10 cellular contexts compared by ENCODE assay signal in the genomic region with DNA sequence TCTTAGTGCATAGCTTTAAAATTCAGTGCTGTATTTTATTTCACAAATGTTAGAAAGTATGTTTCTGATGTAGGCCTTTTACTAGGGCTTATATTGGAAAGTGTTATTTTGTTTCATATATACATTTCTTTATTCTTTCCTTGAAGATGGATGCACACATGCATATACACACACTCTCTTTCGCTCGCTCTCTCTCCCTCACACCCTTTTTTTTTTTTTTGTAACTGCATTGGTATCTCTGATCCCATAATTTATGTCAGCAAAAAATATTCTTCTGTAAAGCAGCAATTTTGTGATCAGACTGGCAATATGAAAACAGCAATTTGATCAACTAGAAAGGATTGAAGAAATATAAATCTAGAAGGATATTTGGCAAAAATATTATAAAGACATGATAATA. TPM values are rescaled to one million over a fixed set of nuclear protein-coding genes. Genes with fewer than 3 reads are reported as not detected.
A peak's percentile ranks its signal among the peaks of the same experiment; 100 is the strongest.
DNase-seq lines count a peak whose midpoint lies in the region; ATAC-seq and TF ChIP-seq lines count a peak whose summit lies in the region.
"Had no signal": no experiment of that assay in that cellular context is flagged by ENCODE, and none has a peak within 500 bp of the region (broad histone marks: within the 10 kb centered on the region; RNA-seq: fewer than 3 reads in every experiment).

No MANE protein-coding gene starts in this region.

- H3K9me3 Mint-ChIP-seq in activated naive CD4-positive, alpha-beta T cell treated with anti-CD3 and anti-CD28 coated beads for 36 hours: no peaks in the 10 kb centered on the region
- H3K9me3 Mint-ChIP-seq in WTC11: no peaks in the 10 kb centered on the region
- H3K9me3 Mint-ChIP-seq in stimulated activated naive B cell treated with anti-CD40 and anti-IgM and Interleukin-4, amounts not matched to agents 10 μg/mL and 1 μg/mL and 100 μg/mL, for 72 hours: no peaks in the 10 kb centered on the region

- H3K4me3 ChIP-seq in fibroblast of villous mesenchyme (ENCODE audit: low read depth, low read length) (peak overlapping the region; percentile 99), vagina (no peak overlapping the region)

- H3K36me3 ChIP-seq in vagina: no peaks in the 10 kb centered on the region
- H3K36me3 ChIP-seq: gastrocnemius medialis had no signal

- DNase-seq in activated naive CD4-positive, alpha-beta T cell treated with anti-CD3 and anti-CD28 coated beads for 36 hours: no peak
- DNase-seq in activated naive CD4-positive, alpha-beta T cell (lab: John Stamatoyannopoulos, UW): no peak
- DNase-seq in WTC11 (ENCODE audit: low spot score) (no peak), fibroblast of villous mesenchyme (ENCODE audit: low read depth) (no peak), vagina (ENCODE audit: extremely low spot score in 2 of 2) (no peak), NCI-H2196 (lab: John Stamatoyannopoulos, UW; ENCODE audit: unreplicated experiment) (no peak)
- DNase-seq in stimulated activated naive B cell treated with anti-CD40 and anti-IgM and Interleukin-4, amounts not matched to agents 10 μg/mL and 1 μg/mL and 100 μg/mL, for 72 hours: no peak
- DNase-seq: activated effector memory CD4-positive, alpha-beta T cell treated with anti-CD3 and anti-CD28 coated beads, Interleukin-2, amount 50 U/mL, for 16 hours; gastrocnemius medialis had no signal

- no peaks in the 10 kb centered on the region for H3K27me3 Mint-ChIP-seq in activated naive CD4-positive, alpha-beta T cell treated with anti-CD3 and anti-CD28 coated beads for 36 hours (ENCODE audit: low read depth)
- no peaks in the 10 kb centered on the region for H3K27me3 Mint-ChIP-seq in WTC11 (ENCODE audit: low read depth)
- H3K27me3 Mint-ChIP-seq in stimulated activated naive B cell treated with anti-CD40 and anti-IgM and Interleukin-4, amounts not matched to agents 10 μg/mL and 1 μg/mL and 100 μg/mL, for 72 hours: no peaks in the 10 kb centered on the region

- CTCF ChIA-PET in activated naive CD4-positive, alpha-beta T cell treated with anti-CD3 and anti-CD28 coated beads for 36 hours (lab: Charles Lee): no interaction called here
- CTCF ChIA-PET in WTC11 (lab: Charles Lee): no interaction called here

- no peaks in the 10 kb centered on the region for H3K27me3 ChIP-seq in vagina
- H3K27me3 ChIP-seq: gastrocnemius medialis had no signal

- POLR2A ChIA-PET in WTC11 (lab: Charles Lee): no interaction called here

- peak overlapping the region; percentile 96 for H3K27ac Mint-ChIP-seq in activated naive CD4-positive, alpha-beta T cell treated with anti-CD3 and anti-CD28 coated beads for 36 hours
- H3K27ac Mint-ChIP-seq in WTC11: peak overlapping the region; percentile 41; the same call in 1 of the 2 replicates
- H3K27ac Mint-ChIP-seq in stimulated activated naive B cell treated with anti-CD40 and anti-IgM and Interleukin-4, amounts not matched to agents 10 μg/mL and 1 μg/mL and 100 μg/mL, for 72 hours: no peak overlapping the region

- H3K36me3 Mint-ChIP-seq in activated naive CD4-positive, alpha-beta T cell treated with anti-CD3 and anti-CD28 coated beads for 36 hours (ENCODE audit: low read depth): peaks cover 3% of the 10 kb centered on the region
- no peaks in the 10 kb centered on the region for H3K36me3 Mint-ChIP-seq in WTC11
- H3K36me3 Mint-ChIP-seq in stimulated activated naive B cell treated with anti-CD40 and anti-IgM and Interleukin-4, amounts not matched to agents 10 μg/mL and 1 μg/mL and 100 μg/mL, for 72 hours: peaks cover 5 to 7% of the 10 kb centered on the region in 2 donors

- H3K4me1 ChIP-seq in vagina: peaks cover 50% of the 10 kb centered on the region

- peaks cover 39% of the 10 kb centered on the region for H3K4me1 Mint-ChIP-seq in activated naive CD4-positive, alpha-beta T cell treated with anti-CD3 and anti-CD28 coated beads for 36 hours (ENCODE audit: low read depth)
- H3K4me1 Mint-ChIP-seq in WTC11: peaks cover 33% of the 10 kb centered on the region
- H3K4me1 Mint-ChIP-seq in stimulated activated naive B cell treated with anti-CD40 and anti-IgM and Interleukin-4, amounts not matched to agents 10 μg/mL and 1 μg/mL and 100 μg/mL, for 72 hours: peaks cover 19 to 50% of the 10 kb centered on the region in 2 donors

- H3K27ac ChIP-seq in vagina: no peak overlapping the region

- TF ChIP-seq POLR2A in vagina (IDR thresholded peaks at IDR 0.05): no peak

- peak overlapping the region; percentile 58 for H3K4me3 Mint-ChIP-seq in activated naive CD4-positive, alpha-beta T cell treated with anti-CD3 and anti-CD28 coated beads for 36 hours
- H3K4me3 Mint-ChIP-seq in WTC11: peak overlapping the region; percentile 100
- H3K4me3 Mint-ChIP-seq in stimulated activated naive B cell treated with anti-CD40 and anti-IgM and Interleukin-4, amounts not matched to agents 10 μg/mL and 1 μg/mL and 100 μg/mL, for 72 hours: peak overlapping the region; percentile 59 to 62

- no peak for TF ChIP-seq CTCF in WTC11 (IDR thresholded peaks at IDR 0.05)
- no peak for TF ChIP-seq CTCF in fibroblast of villous mesenchyme (IDR thresholded peaks at IDR 0.05; ENCODE audit: insufficient read depth, low read depth, low read length)
- TF ChIP-seq CTCF in vagina (IDR thresholded peaks at IDR 0.05): no peak

- no peaks in the 10 kb centered on the region for H3K9me3 ChIP-seq in vagina
- H3K9me3 ChIP-seq: gastrocnemius medialis had no signal

- intact Hi-C loops in activated naive CD4-positive, alpha-beta T cell treated with anti-CD3 and anti-CD28 coated beads for 36 hours (cut with micrococcal nuclease): loop anchor here (5.0 kb wide), 1 partner anchor 391 kb away; no protein-coding TSS in a partner anchor
- intact Hi-C loops in vagina (cut with DNase I): no loop called here

- no peak for ATAC-seq in WTC11
- ATAC-seq in stimulated activated naive B cell treated with anti-CD40 and anti-IgM and Interleukin-4, amounts not matched to agents 10 μg/mL and 1 μg/mL and 100 μg/mL, for 72 hours (replicated peaks): no peak
- ATAC-seq in GM18498 (IDR thresholded peaks at IDR 0.05; ENCODE audit: unreplicated experiment): no peak
- ATAC-seq: gastrocnemius medialis had no signal

TF ChIP-seq in WTC11, 78 proteins besides CTCF, POLR2A, EP300 and RAD21:
- TF ChIP-seq ATF1 (CRISPR knock-in tag; IDR thresholded peaks at IDR 0.05) (no peak), RORB (CRISPR knock-in tag; IDR thresholded peaks at IDR 0.05) (no peak)

RNA-seq across cellular contexts. Expression of a gene that starts 2.0 kb away (rescaled TPM):
- total RNA-seq in activated naive CD4-positive, alpha-beta T cell treated with anti-CD3 and anti-CD28 coated beads for 36 hours: 10 to 100 TPM; 19.6 to 20.2 TPM
- total RNA-seq in WTC11 (2021) (27.7 to 33.7 TPM (median 31.4 TPM) in 3 replicates), fibroblast of villous mesenchyme (20.6 and 35.0 TPM in 2 replicates), vagina (32.7 TPM)

RNA-seq across cellular contexts. Expression of a gene that starts 2.3 kb away (rescaled TPM):
- 10 to 100 TPM; 35.9 to 38.8 TPM for total RNA-seq in activated naive CD4-positive, alpha-beta T cell treated with anti-CD3 and anti-CD28 coated beads for 36 hours
- total RNA-seq in WTC11 (2021) (56.4 to 60.9 TPM (median 57.9 TPM) in 3 replicates), fibroblast of villous mesenchyme (17.1 and 40.6 TPM in 2 replicates), vagina (25.5 TPM)
